ENCODE assay signal across 2 cellular contexts in the genomic region with DNA sequence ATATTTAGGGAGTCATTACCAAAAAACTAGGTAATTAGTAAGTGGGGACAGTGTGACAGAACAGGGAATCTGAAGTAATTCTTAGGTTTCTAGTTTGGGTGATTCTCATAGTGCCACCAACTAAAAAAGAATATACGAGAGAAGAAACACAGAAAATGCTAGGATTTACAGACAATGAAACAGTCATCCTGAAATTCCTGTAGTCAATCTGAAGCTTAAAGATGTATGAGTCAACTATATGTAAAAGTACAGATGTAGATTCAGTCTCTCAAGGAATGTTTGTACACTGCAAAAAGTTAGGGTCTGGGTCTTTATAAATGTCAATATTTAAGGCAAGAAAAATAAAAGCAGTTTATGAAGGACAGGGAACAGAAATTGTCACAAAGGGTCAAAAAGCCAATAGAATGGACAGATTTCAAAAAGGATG.
TF ChIP-seq lines count a peak whose summit lies in the region.

No MANE protein-coding gene starts in this region.

TF ChIP-seq in HepG2, 621 proteins besides CTCF, POLR2A, EP300 and RAD21:
- no peak for TF ChIP-seq ISL2 (CRISPR knock-in tag; IDR thresholded peaks at IDR 0.05)
- TF ChIP-seq, protein P1, sequence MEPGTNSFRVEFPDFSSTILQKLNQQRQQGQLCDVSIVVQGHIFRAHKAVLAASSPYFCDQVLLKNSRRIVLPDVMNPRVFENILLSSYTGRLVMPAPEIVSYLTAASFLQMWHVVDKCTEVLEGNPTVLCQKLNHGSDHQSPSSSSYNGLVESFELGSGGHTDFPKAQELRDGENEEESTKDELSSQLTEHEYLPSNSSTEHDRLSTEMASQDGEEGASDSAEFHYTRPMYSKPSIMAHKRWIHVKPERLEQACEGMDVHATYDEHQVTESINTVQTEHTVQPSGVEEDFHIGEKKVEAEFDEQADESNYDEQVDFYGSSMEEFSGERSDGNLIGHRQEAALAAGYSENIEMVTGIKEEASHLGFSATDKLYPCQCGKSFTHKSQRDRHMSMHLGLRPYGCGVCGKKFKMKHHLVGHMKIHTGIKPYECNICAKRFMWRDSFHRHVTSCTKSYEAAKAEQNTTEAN (CRISPR knock-in tag; conservative IDR thresholded peaks at IDR 0.05), result no peak
- no peak for TF ChIP-seq ZNF547 (CRISPR knock-in tag; IDR thresholded peaks at IDR 0.05)
- no peak for TF ChIP-seq ZNF235 (CRISPR knock-in tag; IDR thresholded peaks at IDR 0.05; ENCODE audit: borderline replicate concordance)
- TF ChIP-seq NFIB (CRISPR knock-in tag; IDR thresholded peaks at IDR 0.05; ENCODE audit: borderline replicate concordance), result no peak
- no peak for TF ChIP-seq HNF4G (IDR thresholded peaks at IDR 0.05; ENCODE audit: borderline replicate concordance, low read depth, low read length)
- TF ChIP-seq HNF4G (CRISPR knock-in tag; IDR thresholded peaks at IDR 0.05; ENCODE audit: borderline replicate concordance, low read depth), result no peak
- no peak for TF ChIP-seq SNAI1 (CRISPR knock-in tag; IDR thresholded peaks at IDR 0.05; ENCODE audit: borderline replicate concordance)
- no peak for TF ChIP-seq GABPB1 (CRISPR knock-in tag; IDR thresholded peaks at IDR 0.05)
- TF ChIP-seq AKAP8 (CRISPR knock-in tag; IDR thresholded peaks at IDR 0.05), result no peak
- TF ChIP-seq, protein P2, sequence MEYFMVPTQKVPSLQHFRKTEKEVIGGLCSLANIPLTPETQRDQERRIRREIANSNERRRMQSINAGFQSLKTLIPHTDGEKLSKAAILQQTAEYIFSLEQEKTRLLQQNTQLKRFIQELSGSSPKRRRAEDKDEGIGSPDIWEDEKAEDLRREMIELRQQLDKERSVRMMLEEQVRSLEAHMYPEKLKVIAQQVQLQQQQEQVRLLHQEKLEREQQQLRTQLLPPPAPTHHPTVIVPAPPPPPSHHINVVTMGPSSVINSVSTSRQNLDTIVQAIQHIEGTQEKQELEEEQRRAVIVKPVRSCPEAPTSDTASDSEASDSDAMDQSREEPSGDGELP (IDR thresholded peaks at IDR 0.05; ENCODE audit: borderline replicate concordance, low read depth), result no peak
- TF ChIP-seq ZNF891 (CRISPR knock-in tag; IDR thresholded peaks at IDR 0.05), result no peak
- TF ChIP-seq ZNF274 (CRISPR knock-in tag; IDR thresholded peaks at IDR 0.05), result no peak
- TF ChIP-seq, protein P3, sequence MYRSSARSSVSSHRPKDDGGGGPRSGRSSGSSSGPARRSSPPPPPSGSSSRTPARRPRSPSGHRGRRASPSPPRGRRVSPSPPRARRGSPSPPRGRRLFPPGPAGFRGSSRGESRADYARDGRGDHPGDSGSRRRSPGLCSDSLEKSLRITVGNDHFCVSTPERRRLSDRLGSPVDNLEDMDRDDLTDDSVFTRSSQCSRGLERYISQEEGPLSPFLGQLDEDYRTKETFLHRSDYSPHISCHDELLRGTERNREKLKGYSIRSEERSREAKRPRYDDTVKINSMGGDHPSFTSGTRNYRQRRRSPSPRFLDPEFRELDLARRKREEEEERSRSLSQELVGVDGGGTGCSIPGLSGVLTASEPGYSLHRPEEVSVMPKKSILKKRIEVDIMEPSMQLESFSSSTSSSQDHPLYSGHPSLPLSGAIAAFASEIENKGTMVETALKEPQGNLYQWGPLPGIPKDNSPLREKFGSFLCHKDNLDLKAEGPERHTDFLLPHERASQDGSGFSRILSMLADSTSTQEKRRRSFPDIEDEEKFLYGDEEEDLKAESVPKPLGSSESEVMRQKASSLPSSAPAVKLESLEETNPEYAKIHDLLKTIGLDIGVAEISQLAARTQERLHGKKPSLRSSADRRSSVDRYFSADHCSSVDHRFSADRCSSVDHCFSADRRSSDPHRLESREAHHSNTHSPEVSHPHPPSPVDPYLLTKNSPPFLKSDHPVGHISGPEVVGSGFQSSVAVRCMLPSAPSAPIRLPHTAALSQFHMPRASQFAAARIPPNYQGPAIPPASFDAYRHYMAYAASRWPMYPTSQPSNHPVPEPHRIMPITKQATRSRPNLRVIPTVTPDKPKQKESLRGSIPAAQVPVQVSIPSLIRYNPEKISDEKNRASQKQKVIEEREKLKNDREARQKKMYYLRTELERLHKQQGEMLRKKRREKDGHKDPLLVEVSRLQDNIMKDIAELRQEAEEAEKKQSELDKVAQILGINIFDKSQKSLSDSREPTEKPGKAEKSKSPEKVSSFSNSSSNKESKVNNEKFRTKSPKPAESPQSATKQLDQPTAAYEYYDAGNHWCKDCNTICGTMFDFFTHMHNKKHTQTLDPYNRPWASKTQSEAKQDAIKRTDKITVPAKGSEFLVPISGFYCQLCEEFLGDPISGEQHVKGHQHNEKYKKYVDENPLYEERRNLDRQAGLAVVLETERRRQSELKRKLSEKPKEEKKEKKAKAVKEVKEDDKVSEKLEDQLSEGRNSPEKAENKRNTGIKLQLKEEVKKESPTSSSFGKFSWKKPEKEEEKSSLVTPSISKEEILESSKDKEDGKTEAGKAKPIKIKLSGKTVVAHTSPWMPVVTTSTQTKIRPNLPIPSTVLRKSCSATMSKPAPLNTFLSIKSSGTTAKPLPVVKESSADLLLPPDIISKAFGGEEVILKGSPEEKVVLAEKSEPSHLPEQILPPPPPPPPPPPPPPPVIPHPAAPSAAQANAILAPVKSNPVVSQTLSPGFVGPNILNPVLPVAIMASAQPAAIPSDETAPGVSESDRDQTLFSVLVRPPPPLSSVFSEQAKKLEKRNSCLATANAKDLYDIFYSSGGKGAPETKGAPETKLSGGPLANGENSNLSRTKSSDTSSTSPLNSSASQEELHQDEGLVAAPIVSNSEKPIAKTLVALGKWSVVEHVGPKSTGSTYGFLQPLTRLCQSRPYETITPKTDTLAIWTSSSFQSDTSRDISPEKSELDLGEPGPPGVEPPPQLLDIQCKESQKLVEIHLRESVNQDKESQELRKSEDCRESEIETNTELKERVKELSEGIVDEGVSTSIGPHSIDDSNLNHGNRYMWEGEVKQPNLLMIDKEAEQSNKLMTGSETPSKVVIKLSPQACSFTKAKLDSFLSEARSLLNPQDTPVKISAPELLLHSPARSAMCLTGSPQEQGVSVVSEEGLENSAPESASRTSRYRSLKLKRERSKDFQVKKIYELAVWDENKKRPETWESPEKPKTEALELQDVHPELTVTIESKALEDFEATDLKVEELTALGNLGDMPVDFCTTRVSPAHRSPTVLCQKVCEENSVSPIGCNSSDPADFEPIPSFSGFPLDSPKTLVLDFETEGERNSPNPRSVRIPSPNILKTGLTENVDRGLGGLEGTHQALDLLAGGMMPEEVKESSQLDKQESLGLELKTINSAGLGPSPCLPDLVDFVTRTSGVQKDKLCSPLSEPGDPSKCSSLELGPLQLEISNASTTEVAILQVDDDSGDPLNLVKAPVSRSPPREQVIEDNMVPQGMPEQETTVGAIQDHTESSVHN (CRISPR knock-in tag; IDR thresholded peaks at IDR 0.05), result no peak

TF ChIP-seq in IMR-90, 13 proteins besides CTCF, POLR2A, EP300 and RAD21:
- no peak for TF ChIP-seq CEBPB (IDR thresholded peaks at IDR 0.05; ENCODE audit: low read depth, low read length)
- TF ChIP-seq, protein P4, sequence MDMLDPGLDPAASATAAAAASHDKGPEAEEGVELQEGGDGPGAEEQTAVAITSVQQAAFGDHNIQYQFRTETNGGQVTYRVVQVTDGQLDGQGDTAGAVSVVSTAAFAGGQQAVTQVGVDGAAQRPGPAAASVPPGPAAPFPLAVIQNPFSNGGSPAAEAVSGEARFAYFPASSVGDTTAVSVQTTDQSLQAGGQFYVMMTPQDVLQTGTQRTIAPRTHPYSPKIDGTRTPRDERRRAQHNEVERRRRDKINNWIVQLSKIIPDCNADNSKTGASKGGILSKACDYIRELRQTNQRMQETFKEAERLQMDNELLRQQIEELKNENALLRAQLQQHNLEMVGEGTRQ (IDR thresholded peaks at IDR 0.05; ENCODE audit: low read depth, low read length), result no peak
- no peak for TF ChIP-seq RFX5 (IDR thresholded peaks at IDR 0.05; ENCODE audit: low read depth, low read length)
- no peak for TF ChIP-seq NFE2L2 (IDR thresholded peaks at IDR 0.05; ENCODE audit: low read depth, low read length)
- TF ChIP-seq BHLHE40 (IDR thresholded peaks at IDR 0.05; ENCODE audit: low read depth, low read length), result no peak
- TF ChIP-seq RCOR1 (IDR thresholded peaks at IDR 0.05; ENCODE audit: insufficient replicate concordance, low read length), result no peak
- no peak for TF ChIP-seq MAZ (IDR thresholded peaks at IDR 0.05; ENCODE audit: borderline replicate concordance, low read depth, low read length)
- TF ChIP-seq MAFK (IDR thresholded peaks at IDR 0.05; ENCODE audit: low read depth, low read length), result no peak
- no peak for TF ChIP-seq FOS (IDR thresholded peaks at IDR 0.05; ENCODE audit: low read depth, low read length)
- TF ChIP-seq MXI1 (IDR thresholded peaks at IDR 0.05; ENCODE audit: borderline replicate concordance, low read depth, low read length), result no peak
- no peak for TF ChIP-seq SMC3 (IDR thresholded peaks at IDR 0.05; ENCODE audit: low read depth, low read length)
- TF ChIP-seq, protein P5, sequence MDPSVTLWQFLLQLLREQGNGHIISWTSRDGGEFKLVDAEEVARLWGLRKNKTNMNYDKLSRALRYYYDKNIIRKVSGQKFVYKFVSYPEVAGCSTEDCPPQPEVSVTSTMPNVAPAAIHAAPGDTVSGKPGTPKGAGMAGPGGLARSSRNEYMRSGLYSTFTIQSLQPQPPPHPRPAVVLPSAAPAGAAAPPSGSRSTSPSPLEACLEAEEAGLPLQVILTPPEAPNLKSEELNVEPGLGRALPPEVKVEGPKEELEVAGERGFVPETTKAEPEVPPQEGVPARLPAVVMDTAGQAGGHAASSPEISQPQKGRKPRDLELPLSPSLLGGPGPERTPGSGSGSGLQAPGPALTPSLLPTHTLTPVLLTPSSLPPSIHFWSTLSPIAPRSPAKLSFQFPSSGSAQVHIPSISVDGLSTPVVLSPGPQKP (IDR thresholded peaks at IDR 0.05; ENCODE audit: borderline replicate concordance, low read depth, low read length), result no peak
- no peak for TF ChIP-seq CHD1 (IDR thresholded peaks at IDR 0.05; ENCODE audit: low read depth, low read length)
